Comparison of ENCODE assay signal across 2 cellular contexts in the genomic region with DNA sequence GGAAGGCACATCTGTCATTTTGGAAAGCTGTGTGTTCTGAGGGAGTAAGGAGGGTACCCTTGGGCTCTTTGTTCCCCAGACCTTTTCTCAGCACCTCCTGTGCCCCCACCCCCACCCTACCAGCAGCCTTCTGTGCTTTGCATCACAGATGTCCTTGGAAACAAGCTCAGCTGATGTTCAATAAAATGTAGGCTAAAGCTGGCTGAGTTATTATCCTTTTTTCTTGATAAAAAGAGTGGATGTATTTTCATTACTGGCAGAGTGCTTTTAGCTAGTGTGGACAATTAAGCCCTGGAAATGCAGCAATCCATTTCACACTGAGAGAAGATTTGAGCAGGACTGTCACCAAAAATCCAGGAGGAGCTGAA.
TF ChIP-seq lines count a peak whose summit lies in the region.

No MANE protein-coding gene starts in this region.

TF ChIP-seq in HepG2, 621 proteins besides CTCF, POLR2A, EP300 and RAD21:
- TF ChIP-seq HCFC1 (IDR thresholded peaks at IDR 0.05; ENCODE audit: low read depth, low read length) (no peak), SIX1 (CRISPR knock-in tag; IDR thresholded peaks at IDR 0.05; ENCODE audit: borderline replicate concordance) (no peak), ZNF567 (CRISPR knock-in tag; IDR thresholded peaks at IDR 0.05; ENCODE audit: borderline replicate concordance) (no peak), SCMH1 (CRISPR knock-in tag; IDR thresholded peaks at IDR 0.05; ENCODE audit: borderline replicate concordance) (no peak), ZMYM3 (CRISPR knock-in tag; IDR thresholded peaks at IDR 0.05) (no peak), TP53 (CRISPR knock-in tag; conservative IDR thresholded peaks at IDR 0.05) (no peak), PPARG (CRISPR knock-in tag; conservative IDR thresholded peaks at IDR 0.05) (no peak)
TF ChIP-seq in HepG2: peak in this region for 0.

TF ChIP-seq in K562, 482 proteins besides CTCF, POLR2A, EP300 and RAD21:
- TF ChIP-seq, protein P1, sequence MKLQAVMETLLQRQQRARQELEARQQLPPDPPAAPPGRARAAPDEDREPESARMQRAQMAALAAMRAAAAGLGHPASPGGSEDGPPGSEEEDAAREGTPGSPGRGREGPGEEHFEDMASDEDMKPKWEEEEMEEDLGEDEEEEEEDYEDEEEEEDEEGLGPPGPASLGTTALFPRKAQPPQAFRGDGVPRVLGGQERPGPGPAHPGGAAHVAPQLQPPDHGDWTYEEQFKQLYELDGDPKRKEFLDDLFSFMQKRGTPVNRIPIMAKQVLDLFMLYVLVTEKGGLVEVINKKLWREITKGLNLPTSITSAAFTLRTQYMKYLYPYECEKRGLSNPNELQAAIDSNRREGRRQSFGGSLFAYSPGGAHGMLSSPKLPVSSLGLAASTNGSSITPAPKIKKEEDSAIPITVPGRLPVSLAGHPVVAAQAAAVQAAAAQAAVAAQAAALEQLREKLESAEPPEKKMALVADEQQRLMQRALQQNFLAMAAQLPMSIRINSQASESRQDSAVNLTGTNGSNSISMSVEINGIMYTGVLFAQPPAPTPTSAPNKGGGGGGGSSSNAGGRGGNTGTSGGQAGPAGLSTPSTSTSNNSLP (IDR thresholded peaks at IDR 0.05; ENCODE audit: borderline replicate concordance, low read depth, low read length): 0 out of 2 replicates have a peak, but pooled peaks have one; percentile 4
- TF ChIP-seq CEBPG (CRISPR knock-in tag; IDR thresholded peaks at IDR 0.05) (no peak), CEBPG (tag; conservative IDR thresholded peaks at IDR 0.05 in 1 of 2, IDR thresholded peaks at IDR 0.05 in 1 of 2) (peak; percentile 4 to 8; a peak in 1 of 4 replicates), ZNF584 (CRISPR knock-in tag; IDR thresholded peaks at IDR 0.05; ENCODE audit: low read depth) (peak; percentile 73; the same call in 1 of the 2 replicates), ZNF589 (CRISPR knock-in tag; IDR thresholded peaks at IDR 0.05; ENCODE audit: low read depth) (peak; percentile 88), SMAD3 (CRISPR knock-in tag; conservative IDR thresholded peaks at IDR 0.05) (no peak), PHF8 (IDR thresholded peaks at IDR 0.05; ENCODE audit: borderline replicate concordance, low read length) (peak; percentile 14; the same call in 1 of the 2 replicates), CHCHD3 (CRISPR knock-in tag; IDR thresholded peaks at IDR 0.05) (no peak), CEBPB (tag; IDR thresholded peaks at IDR 0.05) (peak; percentile 37; the same call in 1 of the 2 replicates), RFX5 (IDR thresholded peaks at IDR 0.05; ENCODE audit: low read depth, low read length) (no peak), BACH1 (tag; IDR thresholded peaks at IDR 0.05) (0 out of 2 replicates have a peak, but pooled peaks have one; percentile 9), PTTG1 (tag; IDR thresholded peaks at IDR 0.05; ENCODE audit: low read depth) (0 out of 2 replicates have a peak, but pooled peaks have one; percentile 30), ATF1 (CRISPR knock-in tag; IDR thresholded peaks at IDR 0.05) (no peak), ATF1 (tag; IDR thresholded peaks at IDR 0.05) (0 out of 2 replicates have a peak, but pooled peaks have one; percentile 9), ZNF175 (CRISPR knock-in tag; IDR thresholded peaks at IDR 0.05; ENCODE audit: low read depth) (peak; percentile 60; the same call in 1 of the 2 replicates), FOXA1 (IDR thresholded peaks at IDR 0.05; ENCODE audit: borderline replicate concordance) (no peak), NFRKB (IDR thresholded peaks at IDR 0.05; ENCODE audit: low read depth) (0 out of 2 replicates have a peak, but pooled peaks have one; percentile 16)
- TF ChIP-seq, protein P2, sequence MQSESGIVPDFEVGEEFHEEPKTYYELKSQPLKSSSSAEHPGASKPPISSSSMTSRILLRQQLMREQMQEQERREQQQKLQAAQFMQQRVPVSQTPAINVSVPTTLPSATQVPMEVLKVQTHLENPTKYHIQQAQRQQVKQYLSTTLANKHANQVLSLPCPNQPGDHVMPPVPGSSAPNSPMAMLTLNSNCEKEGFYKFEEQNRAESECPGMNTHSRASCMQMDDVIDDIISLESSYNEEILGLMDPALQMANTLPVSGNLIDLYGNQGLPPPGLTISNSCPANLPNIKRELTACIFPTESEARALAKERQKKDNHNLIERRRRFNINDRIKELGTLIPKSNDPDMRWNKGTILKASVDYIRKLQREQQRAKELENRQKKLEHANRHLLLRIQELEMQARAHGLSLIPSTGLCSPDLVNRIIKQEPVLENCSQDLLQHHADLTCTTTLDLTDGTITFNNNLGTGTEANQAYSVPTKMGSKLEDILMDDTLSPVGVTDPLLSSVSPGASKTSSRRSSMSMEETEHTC (IDR thresholded peaks at IDR 0.05): no peak
- TF ChIP-seq, protein P3, sequence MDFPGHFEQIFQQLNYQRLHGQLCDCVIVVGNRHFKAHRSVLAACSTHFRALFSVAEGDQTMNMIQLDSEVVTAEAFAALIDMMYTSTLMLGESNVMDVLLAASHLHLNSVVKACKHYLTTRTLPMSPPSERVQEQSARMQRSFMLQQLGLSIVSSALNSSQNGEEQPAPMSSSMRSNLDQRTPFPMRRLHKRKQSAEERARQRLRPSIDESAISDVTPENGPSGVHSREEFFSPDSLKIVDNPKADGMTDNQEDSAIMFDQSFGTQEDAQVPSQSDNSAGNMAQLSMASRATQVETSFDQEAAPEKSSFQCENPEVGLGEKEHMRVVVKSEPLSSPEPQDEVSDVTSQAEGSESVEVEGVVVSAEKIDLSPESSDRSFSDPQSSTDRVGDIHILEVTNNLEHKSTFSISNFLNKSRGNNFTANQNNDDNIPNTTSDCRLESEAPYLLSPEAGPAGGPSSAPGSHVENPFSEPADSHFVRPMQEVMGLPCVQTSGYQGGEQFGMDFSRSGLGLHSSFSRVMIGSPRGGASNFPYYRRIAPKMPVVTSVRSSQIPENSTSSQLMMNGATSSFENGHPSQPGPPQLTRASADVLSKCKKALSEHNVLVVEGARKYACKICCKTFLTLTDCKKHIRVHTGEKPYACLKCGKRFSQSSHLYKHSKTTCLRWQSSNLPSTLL (IDR thresholded peaks at IDR 0.05): no peak
- TF ChIP-seq, protein P4, sequence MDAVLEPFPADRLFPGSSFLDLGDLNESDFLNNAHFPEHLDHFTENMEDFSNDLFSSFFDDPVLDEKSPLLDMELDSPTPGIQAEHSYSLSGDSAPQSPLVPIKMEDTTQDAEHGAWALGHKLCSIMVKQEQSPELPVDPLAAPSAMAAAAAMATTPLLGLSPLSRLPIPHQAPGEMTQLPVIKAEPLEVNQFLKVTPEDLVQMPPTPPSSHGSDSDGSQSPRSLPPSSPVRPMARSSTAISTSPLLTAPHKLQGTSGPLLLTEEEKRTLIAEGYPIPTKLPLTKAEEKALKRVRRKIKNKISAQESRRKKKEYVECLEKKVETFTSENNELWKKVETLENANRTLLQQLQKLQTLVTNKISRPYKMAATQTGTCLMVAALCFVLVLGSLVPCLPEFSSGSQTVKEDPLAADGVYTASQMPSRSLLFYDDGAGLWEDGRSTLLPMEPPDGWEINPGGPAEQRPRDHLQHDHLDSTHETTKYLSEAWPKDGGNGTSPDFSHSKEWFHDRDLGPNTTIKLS (IDR thresholded peaks at IDR 0.05; ENCODE audit: borderline replicate concordance, low read depth): 0 out of 2 replicates have a peak, but pooled peaks have one; percentile 14
- TF ChIP-seq, protein P5, sequence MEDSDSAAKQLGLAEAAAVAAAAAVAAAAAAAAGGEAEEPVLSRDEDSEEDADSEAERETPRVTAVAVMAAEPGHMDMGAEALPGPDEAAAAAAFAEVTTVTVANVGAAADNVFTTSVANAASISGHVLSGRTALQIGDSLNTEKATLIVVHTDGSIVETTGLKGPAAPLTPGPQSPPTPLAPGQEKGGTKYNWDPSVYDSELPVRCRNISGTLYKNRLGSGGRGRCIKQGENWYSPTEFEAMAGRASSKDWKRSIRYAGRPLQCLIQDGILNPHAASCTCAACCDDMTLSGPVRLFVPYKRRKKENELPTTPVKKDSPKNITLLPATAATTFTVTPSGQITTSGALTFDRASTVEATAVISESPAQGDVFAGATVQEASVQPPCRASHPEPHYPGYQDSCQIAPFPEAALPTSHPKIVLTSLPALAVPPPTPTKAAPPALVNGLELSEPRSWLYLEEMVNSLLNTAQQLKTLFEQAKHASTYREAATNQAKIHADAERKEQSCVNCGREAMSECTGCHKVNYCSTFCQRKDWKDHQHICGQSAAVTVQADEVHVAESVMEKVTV (CRISPR knock-in tag; IDR thresholded peaks at IDR 0.05): no peak
